In the genomic region with DNA sequence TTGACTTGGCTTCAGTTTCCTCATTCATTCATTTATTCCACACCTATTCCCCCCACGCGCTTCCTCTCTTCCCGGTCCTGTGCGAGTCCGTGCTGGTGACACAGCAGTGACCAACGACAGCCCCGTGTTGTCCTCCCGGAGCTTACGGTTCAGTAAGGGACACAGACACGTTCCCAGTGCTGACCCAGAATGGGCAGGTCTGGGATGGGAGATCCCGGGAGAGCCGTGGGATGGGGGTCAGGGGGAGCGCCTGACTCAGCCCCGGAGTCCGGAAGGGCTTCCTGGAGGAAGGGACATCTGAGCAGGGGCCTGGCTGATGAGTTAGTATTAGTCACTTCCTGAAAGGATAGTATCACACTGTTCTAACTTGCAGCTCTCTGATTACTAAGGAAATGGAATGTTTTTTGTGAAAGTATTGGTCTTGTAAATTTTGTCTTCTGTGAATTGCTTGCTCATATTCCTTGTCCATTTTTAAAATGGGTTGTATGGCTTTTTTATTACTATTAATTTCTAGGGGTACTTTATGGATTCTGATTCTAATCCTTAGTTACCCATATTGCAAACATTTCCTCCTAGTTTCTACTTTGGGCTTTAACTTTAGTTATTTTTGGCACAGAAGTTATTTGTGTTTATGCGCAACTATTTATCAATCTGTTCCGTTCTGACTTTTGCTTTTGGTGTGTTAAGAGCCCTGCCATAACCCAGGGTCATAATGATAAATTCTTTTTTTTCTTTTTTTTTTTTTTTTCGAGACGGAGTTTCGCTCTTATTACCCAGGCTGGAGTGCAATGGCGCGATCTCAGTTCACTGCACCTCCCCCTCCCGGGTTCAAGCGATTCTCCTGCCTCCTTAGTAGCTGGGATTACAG, we compare ENCODE assay signal across 8 cellular contexts. TPM values are rescaled to one million over a fixed set of nuclear protein-coding genes. Genes with fewer than 3 reads are reported as not detected.
DNase-seq lines count a peak whose midpoint lies in the region; ATAC-seq and TF ChIP-seq lines count a peak whose summit lies in the region.

No MANE protein-coding gene starts in this region.

- H3K9me3 Mint-ChIP-seq in stimulated activated naive CD8-positive, alpha-beta T cell treated with anti-CD3 and anti-CD28 coated beads, Interleukin-15, Interleukin-2, amounts not matched to agents 100 ng/mL and 50 ng/mL, for 24 hours = no peaks in the 10 kb centered on the region

- WGBS in right lobe of liver (ENCODE audit: insufficient coverage, low coverage, low lambda C conversion rate, missing lambda C conversion rate) = 12% methylated on average over 21 of the region's 24 CpGs

- ATAC-seq in right lobe of liver = peak; percentile 41 to 63 (median 56)

- H3K4me1 Mint-ChIP-seq in stimulated activated naive CD8-positive, alpha-beta T cell treated with anti-CD3 and anti-CD28 coated beads, Interleukin-15, Interleukin-2, amounts not matched to agents 100 ng/mL and 50 ng/mL, for 24 hours (ENCODE audit: low read depth) = peaks cover 71% of the 10 kb centered on the region

- H3K9me3 ChIP-seq in HUES6 (ENCODE audit: control insufficient read depth, insufficient read depth, low read depth, low read length) (no peaks in the 10 kb centered on the region), right lobe of liver (no peaks in the 10 kb centered on the region)

- peak overlapping the region; percentile 95 for H3K27ac Mint-ChIP-seq in stimulated activated naive CD8-positive, alpha-beta T cell treated with anti-CD3 and anti-CD28 coated beads, Interleukin-15, Interleukin-2, amounts not matched to agents 100 ng/mL and 50 ng/mL, for 24 hours

- H3K4me3 Mint-ChIP-seq in stimulated activated naive CD8-positive, alpha-beta T cell treated with anti-CD3 and anti-CD28 coated beads, Interleukin-15, Interleukin-2, amounts not matched to agents 100 ng/mL and 50 ng/mL, for 24 hours = peak overlapping the region; percentile 93

- H3K27me3 Mint-ChIP-seq in stimulated activated naive CD8-positive, alpha-beta T cell treated with anti-CD3 and anti-CD28 coated beads, Interleukin-15, Interleukin-2, amounts not matched to agents 100 ng/mL and 50 ng/mL, for 24 hours = peaks cover 4% of the 10 kb centered on the region

- H3K4me3 ChIP-seq in HUES6 (ENCODE audit: low read depth, low read length) (peak overlapping the region; percentile 71), right lobe of liver (peak overlapping the region; percentile 39 to 63 (median 54))

- DNase-seq in NCI-H2196 (lab: John Stamatoyannopoulos, UW; ENCODE audit: unreplicated experiment) (peak; percentile 40), NCI-H2196 treated with DMSO at 0.1 percent for 48 hours (lab: John Stamatoyannopoulos, UW; ENCODE audit: unreplicated experiment) (no peak), SW480 (ENCODE audit: low spot score) (peak; percentile 99), dermis microvascular lymphatic vessel endothelial cell (ENCODE audit: low read depth in 2 of 2) (peak; percentile 96 to 99), right lobe of liver (peak; percentile 67 to 84 (median 72)), NAMALWA (ENCODE audit: low spot score) (no peak)

- peak overlapping the region; percentile 90 for H3K9ac ChIP-seq in HUES6 (ENCODE audit: low read length)

- H3K27ac ChIP-seq in HUES6 (ENCODE audit: low read depth, low read length) (peak overlapping the region; percentile 64), right lobe of liver (peak overlapping the region; percentile 66 to 92 (median 78))

- intact Hi-C loops in right lobe of liver (cut with DNase I) = no loop called here

- TF ChIP-seq CTCF in right lobe of liver (IDR thresholded peaks at IDR 0.05) = no peak

- H3K4me1 ChIP-seq in HUES6 (ENCODE audit: control insufficient read depth, insufficient read depth, low read length) = peaks cover 13% of the 10 kb centered on the region; the same call in 1 of the 2 replicates
- peaks cover 0 to 17% (median 2%) of the 10 kb centered on the region in 4 donors for H3K4me1 ChIP-seq in right lobe of liver

- peak; percentile 20 for TF ChIP-seq POLR2A in right lobe of liver (IDR thresholded peaks at IDR 0.05)

- peaks cover 14% of the 10 kb centered on the region for H3K36me3 ChIP-seq in HUES6 (ENCODE audit: control insufficient read depth, insufficient read depth, low read length)
- no peaks in the 10 kb centered on the region for H3K36me3 ChIP-seq in right lobe of liver

- no peaks in the 10 kb centered on the region for H3K27me3 ChIP-seq in HUES6 (ENCODE audit: control insufficient read depth, insufficient read depth, low read length)
- no peaks in the 10 kb centered on the region for H3K27me3 ChIP-seq in right lobe of liver

- H3K36me3 Mint-ChIP-seq in stimulated activated naive CD8-positive, alpha-beta T cell treated with anti-CD3 and anti-CD28 coated beads, Interleukin-15, Interleukin-2, amounts not matched to agents 100 ng/mL and 50 ng/mL, for 24 hours (ENCODE audit: low read depth) = peaks cover 14% of the 10 kb centered on the region

RNA-seq across cellular contexts. Expression of a gene that starts 0.7 kb away (rescaled TPM):
- total RNA-seq in dermis microvascular lymphatic vessel endothelial cell (46.1 and 57.3 TPM in 2 replicates), right lobe of liver (10 to 100 TPM; 19.2 to 29.4 (median 22.6) TPM)

RNA-seq across cellular contexts. Expression of a gene that starts 18.0 kb away (rescaled TPM):
- total RNA-seq in dermis microvascular lymphatic vessel endothelial cell (7.0 and 7.4 TPM in 2 replicates), right lobe of liver (1 to 10 TPM; 1.3 to 4.5 (median 3.2) TPM)

RNA-seq across cellular contexts. Expression of a gene that starts 19.6 kb away (rescaled TPM):
- total RNA-seq in dermis microvascular lymphatic vessel endothelial cell (10.0 and 20.7 TPM in 2 replicates), right lobe of liver (10 to 100 TPM in 4 of 6 experiments, 1 to 10 TPM in 2; 6.9 to 22.9 (median 14.6) TPM)

RNA-seq across cellular contexts. Expression of a gene that starts 43.4 kb away (rescaled TPM):
- total RNA-seq in dermis microvascular lymphatic vessel endothelial cell (1.3 and 3.9 TPM in 2 replicates), right lobe of liver (1 to 10 TPM in 1 of 6 experiments, under 1 TPM in 5; 0.19 to 1.2 (median 0.44) TPM)

RNA-seq across cellular contexts. Expression of a gene that starts 54.1 kb away (rescaled TPM):
- 14.5 and 19.7 TPM in 2 replicates for total RNA-seq in dermis microvascular lymphatic vessel endothelial cell
- 10 to 100 TPM in 5 of 6 experiments, 1 to 10 TPM in 1; 9.8 to 13.7 (median 11.3) TPM for total RNA-seq in right lobe of liver

Comparison
In these comparisons a context has a peak if more than half of its experiments do, and no peak if none do; other contexts are left out.
1. DNase-seq: peak in NCI-H2196 (single experiment), SW480 (single experiment), dermis microvascular lymphatic vessel endothelial cell (2 of 2) and right lobe of liver (3 of 3); none in NCI-H2196 treated with DMSO at 0.1 percent for 48 hours (single experiment) and NAMALWA (single experiment).